ENCODE assay signal across 19 cellular contexts in the genomic region with DNA sequence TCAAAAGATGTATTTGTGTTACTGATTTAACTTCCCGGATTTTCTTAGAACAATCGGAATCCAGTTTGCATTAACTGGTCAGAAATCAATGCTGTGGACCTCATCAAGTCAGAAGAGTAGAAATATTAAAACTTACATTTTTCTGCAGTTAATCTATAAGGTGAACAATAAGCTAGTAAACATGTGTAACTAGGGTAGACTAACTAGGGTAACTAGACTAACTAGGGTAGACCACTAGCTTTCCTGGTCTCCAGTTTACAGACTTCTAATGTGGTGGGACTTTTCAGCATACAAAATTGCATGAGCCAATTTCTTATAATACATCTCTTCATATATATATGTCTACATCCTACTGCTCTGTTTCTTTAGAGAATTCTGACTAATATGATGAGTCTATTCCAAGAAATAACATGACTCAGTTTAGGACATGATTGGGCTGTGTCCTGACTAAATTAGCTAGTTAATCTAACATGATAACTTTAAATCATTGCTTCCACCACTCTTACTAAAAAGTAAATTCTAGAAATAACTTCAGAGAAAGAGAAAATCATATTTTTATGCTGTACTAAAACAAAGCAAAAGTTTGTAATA. TPM values are rescaled to one million over a fixed set of nuclear protein-coding genes. Genes with fewer than 3 reads are reported as not detected.
A peak's percentile ranks its signal among the peaks of the same experiment; 100 is the strongest.
DNase-seq lines count a peak whose midpoint lies in the region; ATAC-seq and TF ChIP-seq lines count a peak whose summit lies in the region.
"Had no signal": no experiment of that assay in that cellular context is flagged by ENCODE, and none has a peak within 500 bp of the region (broad histone marks: within the 10 kb centered on the region; RNA-seq: fewer than 3 reads in every experiment).

No MANE protein-coding gene starts in this region.

- TF ChIP-seq POLR2A in GM18505 (IDR thresholded peaks at IDR 0.05; ENCODE audit: borderline replicate concordance, extremely low read depth, insufficient read depth, insufficient read length), result no peak

- H3K4me3 Mint-ChIP-seq in activated T-cell treated with anti-CD3 and anti-CD28 coated beads, Interleukin-2, amount 50 U/mL, for 24 hours, result no peak overlapping the region
- no peak overlapping the region for H3K4me3 Mint-ChIP-seq in progenitor cell of endocrine pancreas (ENCODE audit: low read depth)
- H3K4me3 Mint-ChIP-seq: CD8-positive, alpha-beta T cell had no signal

- no peak for DNase-seq in activated T-cell treated with anti-CD3 and anti-CD28 coated beads, Interleukin-2, amount 50 U/mL, for 24 hours
- no peak for DNase-seq in activated T-cell treated with anti-CD3 and anti-CD28 coated beads, Interleukin-2, amount 50 U/mL, for 48 hours
- DNase-seq in NCI-H226 (peak; percentile 16), dedifferentiated amniotic fluid mesenchymal stem cell (ENCODE audit: extremely low spot score) (peak; percentile 23), renal cortical epithelial cell (ENCODE audit: low read depth) (peak; percentile 11), progenitor cell of endocrine pancreas (ENCODE audit: low spot score, unreplicated experiment) (no peak)
- DNase-seq: activated naive CD4-positive, alpha-beta T cell treated with Interleukin-2 at 50 U/mL for 16 hours; CD8-positive, alpha-beta T cell; DMS79; dorsolateral prefrontal cortex; hippocampal formation; left colon; mucosa of descending colon; NCI-H146; NCI-H510A; right cardiac atrium; Right ventricle myocardium superior had no signal

- H3K27ac Mint-ChIP-seq in activated T-cell treated with anti-CD3 and anti-CD28 coated beads, Interleukin-2, amount 50 U/mL, for 24 hours, result peak overlapping the region; percentile 67
- no peak overlapping the region for H3K27ac Mint-ChIP-seq in progenitor cell of endocrine pancreas
- H3K27ac Mint-ChIP-seq: CD8-positive, alpha-beta T cell had no signal

- H3K27me3 Mint-ChIP-seq in activated T-cell treated with anti-CD3 and anti-CD28 coated beads, Interleukin-2, amount 50 U/mL, for 24 hours, result no peaks in the 10 kb centered on the region
- no peaks in the 10 kb centered on the region for H3K27me3 Mint-ChIP-seq in progenitor cell of endocrine pancreas

- ATAC-seq in GM18505 (IDR thresholded peaks at IDR 0.05; ENCODE audit: unreplicated experiment) (no peak), HG02973 (IDR thresholded peaks at IDR 0.05; ENCODE audit: unreplicated experiment) (no peak)
- ATAC-seq: CD8-positive, alpha-beta T cell; left colon; mucosa of descending colon; right cardiac atrium had no signal

- no peaks in the 10 kb centered on the region for H3K9me3 Mint-ChIP-seq in activated T-cell treated with anti-CD3 and anti-CD28 coated beads, Interleukin-2, amount 50 U/mL, for 24 hours
- peaks cover 8% of the 10 kb centered on the region for H3K9me3 Mint-ChIP-seq in progenitor cell of endocrine pancreas (ENCODE audit: low read depth)
- H3K9me3 Mint-ChIP-seq: CD8-positive, alpha-beta T cell had no signal

- no peak for TF ChIP-seq CTCF in progenitor cell of endocrine pancreas (IDR thresholded peaks at IDR 0.05; ENCODE audit: unreplicated experiment)

- no peaks in the 10 kb centered on the region for H3K36me3 Mint-ChIP-seq in activated T-cell treated with anti-CD3 and anti-CD28 coated beads, Interleukin-2, amount 50 U/mL, for 24 hours (ENCODE audit: low read depth)
- H3K36me3 Mint-ChIP-seq in progenitor cell of endocrine pancreas (ENCODE audit: insufficient read depth), result peaks cover 2% of the 10 kb centered on the region
- H3K36me3 Mint-ChIP-seq: CD8-positive, alpha-beta T cell had no signal

- peaks cover 26% of the 10 kb centered on the region for H3K4me1 Mint-ChIP-seq in activated T-cell treated with anti-CD3 and anti-CD28 coated beads, Interleukin-2, amount 50 U/mL, for 24 hours (ENCODE audit: low read depth)
- no peaks in the 10 kb centered on the region for H3K4me1 Mint-ChIP-seq in progenitor cell of endocrine pancreas (ENCODE audit: low read depth)

RNA-seq across cellular contexts. Expression of a gene that starts 5.3 kb away (rescaled TPM):
- total RNA-seq in renal cortical epithelial cell (1.4 TPM in 1 of 2 replicates, not detected in the other), progenitor cell of endocrine pancreas (0.44 TPM in 1 of 2 replicates, not detected in the other)
- total RNA-seq: CD8-positive, alpha-beta T cell; Right ventricle myocardium superior had no signal

Comparison
In these comparisons a context has a peak if more than half of its experiments do, and no peak if none do; other contexts are left out.
1. DNase-seq: peak in NCI-H226 (single experiment), dedifferentiated amniotic fluid mesenchymal stem cell (single experiment) and renal cortical epithelial cell (single experiment); none in activated T-cell treated with anti-CD3 and anti-CD28 coated beads, Interleukin-2, amount 50 U/mL, for 24 hours (single experiment), activated T-cell treated with anti-CD3 and anti-CD28 coated beads, Interleukin-2, amount 50 U/mL, for 48 hours (0 of 2) and progenitor cell of endocrine pancreas (single experiment).